1 cellular context compared by ENCODE assay signal in the genomic region with DNA sequence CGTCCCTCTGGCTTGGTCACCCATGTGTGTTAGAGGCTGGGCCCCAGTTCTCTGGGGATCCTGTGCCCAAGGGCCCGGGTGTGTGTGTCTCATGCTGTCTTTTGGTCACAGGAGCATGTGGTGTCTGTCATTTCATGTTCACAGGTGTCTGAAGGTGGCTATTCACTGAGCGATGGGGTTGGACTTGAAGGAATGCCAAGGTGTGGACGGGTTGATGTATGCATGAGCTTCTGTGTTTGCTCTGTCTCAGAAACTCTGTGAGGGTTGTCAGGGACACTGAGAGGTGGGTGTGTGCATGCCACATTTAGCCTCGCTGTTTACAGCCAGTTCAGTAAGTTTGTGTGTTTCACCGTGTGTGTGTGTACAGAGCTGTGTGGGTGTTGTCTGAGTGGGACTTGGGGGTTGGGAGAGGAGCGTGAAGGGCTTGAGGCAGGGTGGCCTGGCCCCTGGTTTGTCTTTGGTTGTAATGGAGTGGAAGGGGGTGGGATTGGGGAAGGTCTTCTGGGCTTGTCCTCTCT.
TF ChIP-seq lines count a peak whose summit lies in the region.

No MANE protein-coding gene starts in this region.

TF ChIP-seq in HepG2, 621 proteins besides CTCF, POLR2A, EP300 and RAD21 (continued from another document):
- TF ChIP-seq, protein P1, sequence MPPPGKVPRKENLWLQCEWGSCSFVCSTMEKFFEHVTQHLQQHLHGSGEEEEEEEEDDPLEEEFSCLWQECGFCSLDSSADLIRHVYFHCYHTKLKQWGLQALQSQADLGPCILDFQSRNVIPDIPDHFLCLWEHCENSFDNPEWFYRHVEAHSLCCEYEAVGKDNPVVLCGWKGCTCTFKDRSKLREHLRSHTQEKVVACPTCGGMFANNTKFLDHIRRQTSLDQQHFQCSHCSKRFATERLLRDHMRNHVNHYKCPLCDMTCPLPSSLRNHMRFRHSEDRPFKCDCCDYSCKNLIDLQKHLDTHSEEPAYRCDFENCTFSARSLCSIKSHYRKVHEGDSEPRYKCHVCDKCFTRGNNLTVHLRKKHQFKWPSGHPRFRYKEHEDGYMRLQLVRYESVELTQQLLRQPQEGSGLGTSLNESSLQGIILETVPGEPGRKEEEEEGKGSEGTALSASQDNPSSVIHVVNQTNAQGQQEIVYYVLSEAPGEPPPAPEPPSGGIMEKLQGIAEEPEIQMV (CRISPR knock-in tag; IDR thresholded peaks at IDR 0.05; ENCODE audit: low read depth) = no peak
- TF ChIP-seq, protein P2, sequence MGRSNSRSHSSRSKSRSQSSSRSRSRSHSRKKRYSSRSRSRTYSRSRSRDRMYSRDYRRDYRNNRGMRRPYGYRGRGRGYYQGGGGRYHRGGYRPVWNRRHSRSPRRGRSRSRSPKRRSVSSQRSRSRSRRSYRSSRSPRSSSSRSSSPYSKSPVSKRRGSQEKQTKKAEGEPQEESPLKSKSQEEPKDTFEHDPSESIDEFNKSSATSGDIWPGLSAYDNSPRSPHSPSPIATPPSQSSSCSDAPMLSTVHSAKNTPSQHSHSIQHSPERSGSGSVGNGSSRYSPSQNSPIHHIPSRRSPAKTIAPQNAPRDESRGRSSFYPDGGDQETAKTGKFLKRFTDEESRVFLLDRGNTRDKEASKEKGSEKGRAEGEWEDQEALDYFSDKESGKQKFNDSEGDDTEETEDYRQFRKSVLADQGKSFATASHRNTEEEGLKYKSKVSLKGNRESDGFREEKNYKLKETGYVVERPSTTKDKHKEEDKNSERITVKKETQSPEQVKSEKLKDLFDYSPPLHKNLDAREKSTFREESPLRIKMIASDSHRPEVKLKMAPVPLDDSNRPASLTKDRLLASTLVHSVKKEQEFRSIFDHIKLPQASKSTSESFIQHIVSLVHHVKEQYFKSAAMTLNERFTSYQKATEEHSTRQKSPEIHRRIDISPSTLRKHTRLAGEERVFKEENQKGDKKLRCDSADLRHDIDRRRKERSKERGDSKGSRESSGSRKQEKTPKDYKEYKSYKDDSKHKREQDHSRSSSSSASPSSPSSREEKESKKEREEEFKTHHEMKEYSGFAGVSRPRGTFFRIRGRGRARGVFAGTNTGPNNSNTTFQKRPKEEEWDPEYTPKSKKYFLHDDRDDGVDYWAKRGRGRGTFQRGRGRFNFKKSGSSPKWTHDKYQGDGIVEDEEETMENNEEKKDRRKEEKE (IDR thresholded peaks at IDR 0.05) = no peak
- TF ChIP-seq ZNF607 (CRISPR knock-in tag; IDR thresholded peaks at IDR 0.05; ENCODE audit: borderline replicate concordance) (no peak), CAMTA2 (CRISPR knock-in tag; IDR thresholded peaks at IDR 0.05; ENCODE audit: borderline replicate concordance) (peak; percentile 77; the same call in 1 of the 2 replicates), ZMAT3 (CRISPR knock-in tag; conservative IDR thresholded peaks at IDR 0.05) (peak; percentile 9; the same call in 1 of the 2 replicates), ZNF335 (CRISPR knock-in tag; IDR thresholded peaks at IDR 0.05) (no peak), MED13 (CRISPR knock-in tag; IDR thresholded peaks at IDR 0.05) (no peak), ZBTB20 (CRISPR knock-in tag; IDR thresholded peaks at IDR 0.05; ENCODE audit: borderline replicate concordance, low read depth) (peak; percentile 56; the same call in 1 of the 2 replicates), SMAD3 (CRISPR knock-in tag; IDR thresholded peaks at IDR 0.05) (peak; percentile 13; the same call in 1 of the 2 replicates), HIVEP1 (CRISPR knock-in tag; IDR thresholded peaks at IDR 0.05) (peak; percentile 50; the same call in 1 of the 2 replicates), KDM5B (CRISPR knock-in tag; IDR thresholded peaks at IDR 0.05; ENCODE audit: borderline replicate concordance) (peak; percentile 19; the same call in 1 of the 2 replicates), GZF1 (CRISPR knock-in tag; IDR thresholded peaks at IDR 0.05) (0 out of 2 replicates have a peak, but pooled peaks have one; percentile 54), ZSCAN20 (CRISPR knock-in tag; IDR thresholded peaks at IDR 0.05; ENCODE audit: borderline replicate concordance) (no peak), MAF1 (CRISPR knock-in tag; IDR thresholded peaks at IDR 0.05; ENCODE audit: borderline replicate concordance) (no peak), SMARCE1 (IDR thresholded peaks at IDR 0.05; ENCODE audit: borderline replicate concordance) (no peak), FOXC1 (CRISPR knock-in tag; IDR thresholded peaks at IDR 0.05; ENCODE audit: borderline replicate concordance) (no peak; the same call in 1 of the 2 replicates), ZNF577 (CRISPR knock-in tag; IDR thresholded peaks at IDR 0.05; ENCODE audit: borderline replicate concordance, low read depth) (no peak), MAFF (IDR thresholded peaks at IDR 0.05; ENCODE audit: low read depth, low read length) (no peak), TBX3 (IDR thresholded peaks at IDR 0.05; ENCODE audit: borderline replicate concordance) (no peak), HHEX (CRISPR knock-in tag; IDR thresholded peaks at IDR 0.05) (no peak), ZKSCAN8 (CRISPR knock-in tag; IDR thresholded peaks at IDR 0.05; ENCODE audit: borderline replicate concordance) (no peak), TRIM24 (CRISPR knock-in tag; IDR thresholded peaks at IDR 0.05) (no peak), ZSCAN30 (CRISPR knock-in tag; IDR thresholded peaks at IDR 0.05) (no peak), EED (CRISPR knock-in tag; IDR thresholded peaks at IDR 0.05) (peak; percentile 55; the same call in 1 of the 2 replicates), CCAR2 (optimal IDR thresholded peaks at IDR 0.05; ENCODE audit: low read depth, low read length) (no peak), HNRNPH1 (optimal IDR thresholded peaks at IDR 0.05; ENCODE audit: low read depth, low read length) (no peak), ZNF878 (CRISPR knock-in tag; IDR thresholded peaks at IDR 0.05) (no peak), ZBTB7B (CRISPR knock-in tag; IDR thresholded peaks at IDR 0.05) (no peak), TAF1 (CRISPR knock-in tag; IDR thresholded peaks at IDR 0.05) (no peak), JARID2 (CRISPR knock-in tag; IDR thresholded peaks at IDR 0.05; ENCODE audit: insufficient replicate concordance) (peak; percentile 19), ZNF207 (IDR thresholded peaks at IDR 0.05; ENCODE audit: borderline replicate concordance) (0 out of 2 replicates have a peak, but pooled peaks have one; percentile 71), SIN3B (IDR thresholded peaks at IDR 0.05; ENCODE audit: low read length) (0 out of 2 replicates have a peak, but pooled peaks have one; percentile 39), NFKB2 (CRISPR knock-in tag; IDR thresholded peaks at IDR 0.05; ENCODE audit: borderline replicate concordance) (0 out of 2 replicates have a peak, but pooled peaks have one; percentile 10), SSRP1 (CRISPR knock-in tag; IDR thresholded peaks at IDR 0.05) (no peak), FOXA3 (CRISPR knock-in tag; IDR thresholded peaks at IDR 0.05) (peak; percentile 38), ATF7 (IDR thresholded peaks at IDR 0.05) (no peak), ATF7 (CRISPR knock-in tag; IDR thresholded peaks at IDR 0.05) (0 out of 2 replicates have a peak, but pooled peaks have one; percentile 24), ZKSCAN5 (CRISPR knock-in tag; IDR thresholded peaks at IDR 0.05) (no peak), ZNF235 (CRISPR knock-in tag; IDR thresholded peaks at IDR 0.05; ENCODE audit: borderline replicate concordance) (0 out of 2 replicates have a peak, but pooled peaks have one; percentile 68), HNRNPL (IDR thresholded peaks at IDR 0.05; ENCODE audit: low read depth, low read length) (0 out of 2 replicates have a peak, but pooled peaks have one; percentile 12), PAWR (CRISPR knock-in tag; IDR thresholded peaks at IDR 0.05; ENCODE audit: borderline replicate concordance) (0 out of 2 replicates have a peak, but pooled peaks have one; percentile 21), ZNF124 (CRISPR knock-in tag; IDR thresholded peaks at IDR 0.05) (no peak), ZNF326 (CRISPR knock-in tag; IDR thresholded peaks at IDR 0.05; ENCODE audit: borderline replicate concordance) (no peak), MTF2 (CRISPR knock-in tag; IDR thresholded peaks at IDR 0.05; ENCODE audit: borderline replicate concordance) (0 out of 2 replicates have a peak, but pooled peaks have one; percentile 17), ZNF879 (CRISPR knock-in tag; IDR thresholded peaks at IDR 0.05) (no peak), ZNF749 (CRISPR knock-in tag; IDR thresholded peaks at IDR 0.05; ENCODE audit: borderline replicate concordance) (no peak; the same call in 1 of the 2 replicates), ZNF24 (IDR thresholded peaks at IDR 0.05) (no peak), ERF (CRISPR knock-in tag; IDR thresholded peaks at IDR 0.05) (no peak), ZFP1 (CRISPR knock-in tag; IDR thresholded peaks at IDR 0.05) (no peak), YEATS2 (CRISPR knock-in tag; IDR thresholded peaks at IDR 0.05; ENCODE audit: borderline replicate concordance) (no peak)
- TF ChIP-seq, protein P3, sequence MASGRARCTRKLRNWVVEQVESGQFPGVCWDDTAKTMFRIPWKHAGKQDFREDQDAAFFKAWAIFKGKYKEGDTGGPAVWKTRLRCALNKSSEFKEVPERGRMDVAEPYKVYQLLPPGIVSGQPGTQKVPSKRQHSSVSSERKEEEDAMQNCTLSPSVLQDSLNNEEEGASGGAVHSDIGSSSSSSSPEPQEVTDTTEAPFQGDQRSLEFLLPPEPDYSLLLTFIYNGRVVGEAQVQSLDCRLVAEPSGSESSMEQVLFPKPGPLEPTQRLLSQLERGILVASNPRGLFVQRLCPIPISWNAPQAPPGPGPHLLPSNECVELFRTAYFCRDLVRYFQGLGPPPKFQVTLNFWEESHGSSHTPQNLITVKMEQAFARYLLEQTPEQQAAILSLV (CRISPR knock-in tag; IDR thresholded peaks at IDR 0.05; ENCODE audit: borderline replicate concordance) = 0 out of 2 replicates have a peak, but pooled peaks have one; percentile 15
- TF ChIP-seq, protein P4, sequence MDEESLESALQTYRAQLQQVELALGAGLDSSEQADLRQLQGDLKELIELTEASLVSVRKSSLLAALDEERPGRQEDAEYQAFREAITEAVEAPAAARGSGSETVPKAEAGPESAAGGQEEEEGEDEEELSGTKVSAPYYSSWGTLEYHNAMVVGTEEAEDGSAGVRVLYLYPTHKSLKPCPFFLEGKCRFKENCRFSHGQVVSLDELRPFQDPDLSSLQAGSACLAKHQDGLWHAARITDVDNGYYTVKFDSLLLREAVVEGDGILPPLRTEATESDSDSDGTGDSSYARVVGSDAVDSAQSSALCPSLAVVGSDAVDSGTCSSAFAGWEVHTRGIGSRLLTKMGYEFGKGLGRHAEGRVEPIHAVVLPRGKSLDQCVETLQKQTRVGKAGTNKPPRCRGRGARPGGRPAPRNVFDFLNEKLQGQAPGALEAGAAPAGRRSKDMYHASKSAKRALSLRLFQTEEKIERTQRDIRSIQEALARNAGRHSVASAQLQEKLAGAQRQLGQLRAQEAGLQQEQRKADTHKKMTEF (CRISPR knock-in tag; IDR thresholded peaks at IDR 0.05) = no peak
- TF ChIP-seq, protein P5, sequence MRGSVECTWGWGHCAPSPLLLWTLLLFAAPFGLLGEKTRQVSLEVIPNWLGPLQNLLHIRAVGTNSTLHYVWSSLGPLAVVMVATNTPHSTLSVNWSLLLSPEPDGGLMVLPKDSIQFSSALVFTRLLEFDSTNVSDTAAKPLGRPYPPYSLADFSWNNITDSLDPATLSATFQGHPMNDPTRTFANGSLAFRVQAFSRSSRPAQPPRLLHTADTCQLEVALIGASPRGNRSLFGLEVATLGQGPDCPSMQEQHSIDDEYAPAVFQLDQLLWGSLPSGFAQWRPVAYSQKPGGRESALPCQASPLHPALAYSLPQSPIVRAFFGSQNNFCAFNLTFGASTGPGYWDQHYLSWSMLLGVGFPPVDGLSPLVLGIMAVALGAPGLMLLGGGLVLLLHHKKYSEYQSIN (CRISPR knock-in tag; IDR thresholded peaks at IDR 0.05; ENCODE audit: borderline replicate concordance) = no peak
- TF ChIP-seq, protein P6, sequence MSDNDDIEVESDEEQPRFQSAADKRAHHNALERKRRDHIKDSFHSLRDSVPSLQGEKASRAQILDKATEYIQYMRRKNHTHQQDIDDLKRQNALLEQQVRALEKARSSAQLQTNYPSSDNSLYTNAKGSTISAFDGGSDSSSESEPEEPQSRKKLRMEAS (IDR thresholded peaks at IDR 0.05) = peak; percentile 40; the same call in 1 of the 2 replicates
- TF ChIP-seq, protein P7, sequence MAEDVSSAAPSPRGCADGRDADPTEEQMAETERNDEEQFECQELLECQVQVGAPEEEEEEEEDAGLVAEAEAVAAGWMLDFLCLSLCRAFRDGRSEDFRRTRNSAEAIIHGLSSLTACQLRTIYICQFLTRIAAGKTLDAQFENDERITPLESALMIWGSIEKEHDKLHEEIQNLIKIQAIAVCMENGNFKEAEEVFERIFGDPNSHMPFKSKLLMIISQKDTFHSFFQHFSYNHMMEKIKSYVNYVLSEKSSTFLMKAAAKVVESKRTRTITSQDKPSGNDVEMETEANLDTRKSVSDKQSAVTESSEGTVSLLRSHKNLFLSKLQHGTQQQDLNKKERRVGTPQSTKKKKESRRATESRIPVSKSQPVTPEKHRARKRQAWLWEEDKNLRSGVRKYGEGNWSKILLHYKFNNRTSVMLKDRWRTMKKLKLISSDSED (CRISPR knock-in tag; IDR thresholded peaks at IDR 0.05) = 0 out of 2 replicates have a peak, but pooled peaks have one; percentile 83
- TF ChIP-seq, protein P8, sequence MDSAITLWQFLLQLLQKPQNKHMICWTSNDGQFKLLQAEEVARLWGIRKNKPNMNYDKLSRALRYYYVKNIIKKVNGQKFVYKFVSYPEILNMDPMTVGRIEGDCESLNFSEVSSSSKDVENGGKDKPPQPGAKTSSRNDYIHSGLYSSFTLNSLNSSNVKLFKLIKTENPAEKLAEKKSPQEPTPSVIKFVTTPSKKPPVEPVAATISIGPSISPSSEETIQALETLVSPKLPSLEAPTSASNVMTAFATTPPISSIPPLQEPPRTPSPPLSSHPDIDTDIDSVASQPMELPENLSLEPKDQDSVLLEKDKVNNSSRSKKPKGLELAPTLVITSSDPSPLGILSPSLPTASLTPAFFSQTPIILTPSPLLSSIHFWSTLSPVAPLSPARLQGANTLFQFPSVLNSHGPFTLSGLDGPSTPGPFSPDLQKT (CRISPR knock-in tag; IDR thresholded peaks at IDR 0.05; ENCODE audit: borderline replicate concordance) = no peak
- TF ChIP-seq, protein P9, sequence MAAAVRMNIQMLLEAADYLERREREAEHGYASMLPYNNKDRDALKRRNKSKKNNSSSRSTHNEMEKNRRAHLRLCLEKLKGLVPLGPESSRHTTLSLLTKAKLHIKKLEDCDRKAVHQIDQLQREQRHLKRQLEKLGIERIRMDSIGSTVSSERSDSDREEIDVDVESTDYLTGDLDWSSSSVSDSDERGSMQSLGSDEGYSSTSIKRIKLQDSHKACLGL (CRISPR knock-in tag; IDR thresholded peaks at IDR 0.05) = no peak; the same call in none of the 2 replicates
